Comparison of ENCODE assay signal across 17 cellular contexts in genomic region chr12:62166525-62166924, GRCh38.
DNase-seq lines count a peak whose midpoint lies in the region; ATAC-seq and TF ChIP-seq lines count a peak whose summit lies in the region.
"Had no signal": no experiment of that assay in that cellular context is flagged by ENCODE, and none has a peak within 500 bp of the region (broad histone marks: within the 10 kb centered on the region; RNA-seq: fewer than 3 reads in every experiment).

No MANE protein-coding gene starts in this region.

- ATAC-seq in HG02571 (IDR thresholded peaks at IDR 0.05; ENCODE audit: unreplicated experiment): no peak
- ATAC-seq: CD8-positive, alpha-beta T cell; GM12878; GM23338; HCT116 had no signal

- no peaks in the 10 kb centered on the region for H3K9me3 Mint-ChIP-seq in HFFc6
- no peaks in the 10 kb centered on the region for H3K9me3 Mint-ChIP-seq in progenitor cell of endocrine pancreas (ENCODE audit: low read depth)
- H3K9me3 Mint-ChIP-seq: CD8-positive, alpha-beta T cell; GM23338 had no signal

- DNase-seq in AG20443 (ENCODE audit: low spot score) (peak; percentile 46), HFFc6 (peak; percentile 6), fibroblast of the conjunctiva (ENCODE audit: low read depth) (peak; percentile 26), renal cortical epithelial cell (ENCODE audit: low read depth) (peak; percentile 4), islet precursor cell (no peak), progenitor cell of endocrine pancreas (ENCODE audit: low spot score, unreplicated experiment) (no peak), HuH-7.5 (ENCODE audit: low spot score) (no peak)
- DNase-seq: CD8-positive, alpha-beta T cell; NCI-H1048; NCI-H2081 treated with DMSO at 0.1 percent for 48 hours; NCI-H510A; NCI-H82 had no signal

- no peak overlapping the region for H3K27ac Mint-ChIP-seq in HFFc6
- H3K27ac Mint-ChIP-seq in progenitor cell of endocrine pancreas: no peak overlapping the region
- H3K27ac Mint-ChIP-seq: B cell; CD8-positive, alpha-beta T cell; GM23338 had no signal

- TF ChIP-seq CTCF in HFFc6 (IDR thresholded peaks at IDR 0.05): no peak
- TF ChIP-seq CTCF in progenitor cell of endocrine pancreas (IDR thresholded peaks at IDR 0.05; ENCODE audit: unreplicated experiment): no peak

- H3K4me3 Mint-ChIP-seq in HFFc6 (no peak overlapping the region), progenitor cell of endocrine pancreas (ENCODE audit: low read depth) (no peak overlapping the region)
- H3K4me3 Mint-ChIP-seq: B cell; CD8-positive, alpha-beta T cell; GM23338 had no signal

- H3K27me3 Mint-ChIP-seq in HFFc6 (ENCODE audit: insufficient read depth): no peaks in the 10 kb centered on the region
- H3K27me3 Mint-ChIP-seq in progenitor cell of endocrine pancreas: no peaks in the 10 kb centered on the region

- H3K4me1 Mint-ChIP-seq in HFFc6 (ENCODE audit: low read depth): no peaks in the 10 kb centered on the region; the same call in 1 of the 2 replicates
- H3K4me1 Mint-ChIP-seq in progenitor cell of endocrine pancreas (ENCODE audit: low read depth): no peaks in the 10 kb centered on the region
- H3K4me1 Mint-ChIP-seq: B cell had no signal

- H3K36me3 Mint-ChIP-seq in HFFc6 (ENCODE audit: low read depth) (no peaks in the 10 kb centered on the region), progenitor cell of endocrine pancreas (ENCODE audit: insufficient read depth) (no peaks in the 10 kb centered on the region)
- H3K36me3 Mint-ChIP-seq: CD8-positive, alpha-beta T cell had no signal

Comparison
In these comparisons a context has a peak if more than half of its experiments do, and no peak if none do; other contexts are left out.
1. DNase-seq: peak in AG20443 (single experiment), HFFc6 (single experiment), fibroblast of the conjunctiva (single experiment) and renal cortical epithelial cell (single experiment); none in islet precursor cell (single experiment), progenitor cell of endocrine pancreas (single experiment) and HuH-7.5 (single experiment).